Comparison of ENCODE assay signal across 14 cellular contexts in genomic region chr5:138668451-138668850, GRCh38.
DNase-seq lines count a peak whose midpoint lies in the region; ATAC-seq, FAIRE-seq and TF ChIP-seq lines count a peak whose summit lies in the region.
"Had no signal": no experiment of that assay in that cellular context is flagged by ENCODE, and none has a peak within 500 bp of the region (broad histone marks: within the 10 kb centered on the region; RNA-seq: fewer than 3 reads in every experiment).

No MANE protein-coding gene starts in this region.

- CTCF ChIA-PET in activated naive CD4-positive, alpha-beta T cell treated with anti-CD3 and anti-CD28 coated beads, Interleukin-2, amount 10 ng/mL, durations not matched to agents 7 days and 5 days (lab: Charles Lee), result interaction anchor here (0.6 kb wide), 1 partner anchor 604 kb away, joined by 3 read pairs; no protein-coding TSS in a partner anchor
- CTCF ChIA-PET in mammary epithelial cell (lab: Charles Lee; ENCODE audit: low non-redundant PET), result no interaction called here

- peaks cover 68% of the 10 kb centered on the region for H3K27me3 Mint-ChIP-seq in CD4-positive, CD25-positive, alpha-beta regulatory T cell
- peaks cover 100% of the 10 kb centered on the region for H3K27me3 Mint-ChIP-seq in activated naive CD4-positive, alpha-beta T cell treated with anti-CD3 and anti-CD28 coated beads, Interleukin-2, amount 10 ng/mL, durations not matched to agents 7 days and 5 days

- no peak overlapping the region for H2AFZ ChIP-seq in mammary epithelial cell (ENCODE audit: low read depth, low read length)
- H2AFZ ChIP-seq: GM23248 had no signal

- TF ChIP-seq CTCF in mucosa of descending colon (IDR thresholded peaks at IDR 0.05), result no peak
- TF ChIP-seq CTCF in mammary epithelial cell (conservative IDR thresholded peaks at IDR 0.05 in 1 of 2, IDR thresholded peaks at IDR 0.05 in 1 of 2; ENCODE audit: extremely low read depth in 1 of 2, insufficient read depth in 1 of 2, low read depth in 1 of 2, low read length in 2 of 2), result no peak

- ATAC-seq in CD4-positive, CD25-positive, alpha-beta regulatory T cell (ENCODE audit: low read depth in 2 of 2), result peak; percentile 80 to 84
- peak; percentile 43 for ATAC-seq in mucosa of descending colon

- H4K20me1 ChIP-seq in mammary epithelial cell (ENCODE audit: insufficient read depth, low read length), result no peaks in the 10 kb centered on the region

- peak in 2 of 3 donors; percentile 58 to 83 for DNase-seq in CD4-positive, CD25-positive, alpha-beta regulatory T cell
- DNase-seq in HuH-7 (ENCODE audit: low spot score) (peak; percentile 20), mucosa of descending colon (no peak), mammary epithelial cell (no peak), RKO (ENCODE audit: low spot score) (no peak), COR-L47 (lab: John Stamatoyannopoulos, UW) (no peak), GM12892 (ENCODE audit: insufficient read length) (no peak)
- DNase-seq in activated naive CD4-positive, alpha-beta T cell treated with anti-CD3 and anti-CD28 coated beads, Interleukin-2, amount 10 ng/mL, durations not matched to agents 7 days and 5 days, result peak; percentile 72
- DNase-seq: NCI-H1417 treated with DMSO at 0.1 percent for 48 hours; NCI-H82; SK-N-SH; stimulated activated CD4-positive, alpha-beta T cell treated with anti-CD3 and anti-CD28 coated beads, Interleukin-1b, Interleukin-23, amount 100 ng/mL, for 48 hours had no signal

- dilution Hi-C loops in mammary epithelial cell (cut with HindIII; ENCODE audit: low sequenced_read_pairs), result no loop called here

- H3K36me3 ChIP-seq in CD4-positive, CD25-positive, alpha-beta regulatory T cell (ENCODE audit: control insufficient read depth, insufficient read depth, low read length), result no peaks in the 10 kb centered on the region
- H3K36me3 ChIP-seq in mucosa of descending colon (ENCODE audit: low read depth) (no peaks in the 10 kb centered on the region), mammary epithelial cell (ENCODE audit: insufficient read depth, low read length) (no peaks in the 10 kb centered on the region)
- H3K36me3 ChIP-seq: ascending aorta had no signal

- H3K9ac ChIP-seq in mammary epithelial cell (ENCODE audit: insufficient read depth, low read length), result no peak overlapping the region
- H3K9ac ChIP-seq: GM23248, SK-N-SH had no signal

- intact Hi-C loops in mucosa of descending colon (cut with DNase I, micrococcal nuclease) (no loop called here), mammary epithelial cell (cut with micrococcal nuclease) (no loop called here)

- H3K27me3 ChIP-seq in CD4-positive, CD25-positive, alpha-beta regulatory T cell (ENCODE audit: control insufficient read depth, insufficient read depth, low read length), result peaks cover 34% of the 10 kb centered on the region
- no peaks in the 10 kb centered on the region for H3K27me3 ChIP-seq in mammary epithelial cell (ENCODE audit: insufficient read depth, low read length)
- H3K27me3 ChIP-seq: ascending aorta had no signal

- H3K36me3 Mint-ChIP-seq in CD4-positive, CD25-positive, alpha-beta regulatory T cell, result no peaks in the 10 kb centered on the region
- H3K36me3 Mint-ChIP-seq in activated naive CD4-positive, alpha-beta T cell treated with anti-CD3 and anti-CD28 coated beads, Interleukin-2, amount 10 ng/mL, durations not matched to agents 7 days and 5 days, result no peaks in the 10 kb centered on the region

- H3K4me3 ChIP-seq in CD4-positive, CD25-positive, alpha-beta regulatory T cell (ENCODE audit: low read depth, low read length), result peak overlapping the region; percentile 45
- no peak overlapping the region for H3K4me3 ChIP-seq in mucosa of descending colon
- no peak overlapping the region for H3K4me3 ChIP-seq in mammary epithelial cell (replicated peaks in 1 of 3; ENCODE audit: insufficient read depth in 1 of 3, low read depth in 2 of 3, low read length in 3 of 3)
- H3K4me3 ChIP-seq: ascending aorta, GM23248 had no signal

- no peak for TF ChIP-seq POLR2A in GM12892 (IDR thresholded peaks at IDR 0.05; ENCODE audit: low read depth, low read length)

- in situ Hi-C loops in mammary epithelial cell (cut with MboI; ENCODE audit: low sequenced_read_pairs in 2 of 2), result no loop called here

- peaks cover 7 to 32% (median 21%) of the 10 kb centered on the region in 4 donors for H3K4me1 Mint-ChIP-seq in CD4-positive, CD25-positive, alpha-beta regulatory T cell
- peaks cover 21% of the 10 kb centered on the region for H3K4me1 Mint-ChIP-seq in activated naive CD4-positive, alpha-beta T cell treated with anti-CD3 and anti-CD28 coated beads, Interleukin-2, amount 10 ng/mL, durations not matched to agents 7 days and 5 days

- no peak overlapping the region for H3K4me2 ChIP-seq in mammary epithelial cell (ENCODE audit: insufficient read depth, low read depth, low read length)
- H3K4me2 ChIP-seq: SK-N-SH had no signal

- no peak overlapping the region for H3K27ac Mint-ChIP-seq in CD4-positive, CD25-positive, alpha-beta regulatory T cell
- H3K27ac Mint-ChIP-seq in activated naive CD4-positive, alpha-beta T cell treated with anti-CD3 and anti-CD28 coated beads, Interleukin-2, amount 10 ng/mL, durations not matched to agents 7 days and 5 days, result no peak overlapping the region

- WGBS in mammary epithelial cell (ENCODE audit: low coverage, missing lambda C conversion rate), result 97% methylated on average over 4 of the region's 5 CpGs

- no peaks in the 10 kb centered on the region for H3K79me2 ChIP-seq in mammary epithelial cell (ENCODE audit: insufficient read depth, low read length)

- H3K4me1 ChIP-seq in CD4-positive, CD25-positive, alpha-beta regulatory T cell (ENCODE audit: control insufficient read depth, insufficient read depth, low read length, poor library complexity, severe bottlenecking), result peaks cover 18% of the 10 kb centered on the region
- H3K4me1 ChIP-seq in mucosa of descending colon (ENCODE audit: low read depth) (no peaks in the 10 kb centered on the region), mammary epithelial cell (ENCODE audit: insufficient read depth, low read length) (peaks cover 14% of the 10 kb centered on the region)
- H3K4me1 ChIP-seq: ascending aorta had no signal

- BruUV-seq in mammary epithelial cell (replicated peaks; lab: Mats Ljungman, UMichigan), result no TSS peak

- H3K27ac ChIP-seq in CD4-positive, CD25-positive, alpha-beta regulatory T cell (ENCODE audit: insufficient read depth, low read length, poor library complexity, severe bottlenecking), result no peak overlapping the region
- no peak overlapping the region for H3K27ac ChIP-seq in mammary epithelial cell (ENCODE audit: insufficient read depth, low read depth, low read length)
- H3K27ac ChIP-seq: ascending aorta, GM23248 had no signal

- no peak for FAIRE-seq in GM12892 (lab: Jason Lieb, UNC)

- H3K9me3 Mint-ChIP-seq in CD4-positive, CD25-positive, alpha-beta regulatory T cell, result peaks cover 0 to 1% (median 0%) of the 10 kb centered on the region in 7 donors
- H3K9me3 Mint-ChIP-seq in activated naive CD4-positive, alpha-beta T cell treated with anti-CD3 and anti-CD28 coated beads, Interleukin-2, amount 10 ng/mL, durations not matched to agents 7 days and 5 days, result peaks cover 1% of the 10 kb centered on the region

- no peaks in the 10 kb centered on the region for H3K9me3 ChIP-seq in CD4-positive, CD25-positive, alpha-beta regulatory T cell (ENCODE audit: control insufficient read depth in 2 of 2, low read length in 2 of 2)
- H3K9me3 ChIP-seq in mucosa of descending colon, result no peaks in the 10 kb centered on the region
- H3K9me3 ChIP-seq in mammary epithelial cell (replicated peaks; ENCODE audit: insufficient read depth, low read length), result no peaks in the 10 kb centered on the region
- H3K9me3 ChIP-seq: ascending aorta, SK-N-SH had no signal

- peak overlapping the region; percentile 10 to 63 (median 36) for H3K4me3 Mint-ChIP-seq in CD4-positive, CD25-positive, alpha-beta regulatory T cell
- H3K4me3 Mint-ChIP-seq in activated naive CD4-positive, alpha-beta T cell treated with anti-CD3 and anti-CD28 coated beads, Interleukin-2, amount 10 ng/mL, durations not matched to agents 7 days and 5 days, result no peak overlapping the region

Comparison
In these comparisons a context has a peak if more than half of its experiments do, and no peak if none do; other contexts are left out.
1. DNase-seq: peak in CD4-positive, CD25-positive, alpha-beta regulatory T cell (2 of 3), HuH-7 (single experiment) and activated naive CD4-positive, alpha-beta T cell treated with anti-CD3 and anti-CD28 coated beads, Interleukin-2, amount 10 ng/mL, durations not matched to agents 7 days and 5 days (single experiment); none in mucosa of descending colon (0 of 3), mammary epithelial cell (single experiment), RKO (single experiment), COR-L47 (single experiment) and GM12892 (single experiment).